In genomic region chr1:34113362-34113761, GRCh38 we compare ENCODE assay signal across 16 cellular contexts. TPM values are rescaled to one million over a fixed set of nuclear protein-coding genes. Genes with fewer than 3 reads are reported as not detected.
DNase-seq lines count a peak whose midpoint lies in the region; ATAC-seq and TF ChIP-seq lines count a peak whose summit lies in the region.
"Had no signal": no experiment of that assay in that cellular context is flagged by ENCODE, and none has a peak within 500 bp of the region (broad histone marks: within the 10 kb centered on the region; RNA-seq: fewer than 3 reads in every experiment).

No MANE protein-coding gene starts in this region.

- H3K9ac ChIP-seq in MM.1S (ENCODE audit: low read length): no peak overlapping the region

- H3K27ac ChIP-seq in hepatocyte (no peak overlapping the region), MM.1S (ENCODE audit: low read length) (no peak overlapping the region)
- H3K27ac ChIP-seq: brain microvascular endothelial cell, gastroesophageal sphincter had no signal

- 54% methylated on average over 2 of the region's 2 CpGs for WGBS in hepatocyte (ENCODE audit: low lambda C conversion rate, missing lambda C conversion rate)

- H3K9me2 ChIP-seq in hepatocyte (replicated peaks; ENCODE audit: insufficient read depth) (no peaks in the 10 kb centered on the region), MM.1S (replicated peaks; ENCODE audit: insufficient read depth, low read length) (no peaks in the 10 kb centered on the region)

- no peaks in the 10 kb centered on the region for H3F3A ChIP-seq in MM.1S (ENCODE audit: insufficient read depth, low read length)

- H3K4me2 ChIP-seq in hepatocyte (no peak overlapping the region), MM.1S (ENCODE audit: low read depth, low read length) (no peak overlapping the region)

- DNase-seq in Right ventricle myocardium superior (peak; percentile 48), left cardiac atrium (no peak), NCI-H774 (lab: John Stamatoyannopoulos, UW) (peak; percentile 19), hepatocyte (ENCODE audit: low spot score) (peak; percentile 18), superior temporal gyrus (ENCODE audit: extremely low spot score) (peak; percentile 43), osteocyte (ENCODE audit: extremely low spot score, unreplicated experiment) (no peak), NCI-H1048 (lab: John Stamatoyannopoulos, UW) (no peak), MM.1S (no peak)
- DNase-seq: natural killer cell; stimulated activated CD4-positive, alpha-beta T cell treated with anti-CD3 and anti-CD28 coated beads, Interleukin-2, amount 100 ng/mL, for 24 hours; stimulated activated CD8-positive, alpha-beta memory T cell treated with anti-CD3 and anti-CD28 coated beads, Interleukin-4, amount 100 ng/mL, for 48 hours had no signal

- H3K27ac Mint-ChIP-seq in osteocyte (ENCODE audit: unreplicated experiment): no peak overlapping the region
- H3K27ac Mint-ChIP-seq: natural killer cell, type B pancreatic cell had no signal

- intact Hi-C loops in Right ventricle myocardium superior (cut with DNase I) (loop anchor here (5.0 to 10.0 kb wide), 5 partner anchors 236 to 631 kb away; no protein-coding TSS in a partner anchor), left cardiac atrium (cut with DNase I) (loop anchor here (5.0 to 10.0 kb wide), 4 partner anchors 231 to 631 kb away; no protein-coding TSS in a partner anchor)

- H2AFZ ChIP-seq in hepatocyte (no peak overlapping the region), MM.1S (ENCODE audit: low read length) (no peak overlapping the region)

- H3K9me3 ChIP-seq in hepatocyte (ENCODE audit: low read depth) (no peaks in the 10 kb centered on the region), MM.1S (replicated peaks; ENCODE audit: insufficient read depth, low read length) (no peaks in the 10 kb centered on the region)

- TF ChIP-seq CTCF in hepatocyte (IDR thresholded peaks at IDR 0.05; ENCODE audit: poor library complexity) (no peak), osteocyte (IDR thresholded peaks at IDR 0.05) (no peak), MM.1S (IDR thresholded peaks at IDR 0.05; ENCODE audit: low read length) (no peak)

- no peaks in the 10 kb centered on the region for H3K4me1 Mint-ChIP-seq in osteocyte (ENCODE audit: unreplicated experiment)
- H3K4me1 Mint-ChIP-seq: natural killer cell had no signal

- peaks cover 45% of the 10 kb centered on the region for H3K9me3 Mint-ChIP-seq in osteocyte (ENCODE audit: unreplicated experiment)

- no peaks in the 10 kb centered on the region for H3K36me3 Mint-ChIP-seq in osteocyte (ENCODE audit: unreplicated experiment)
- H3K36me3 Mint-ChIP-seq: type B pancreatic cell had no signal

- H3K4me1 ChIP-seq in hepatocyte (ENCODE audit: insufficient read depth): no peaks in the 10 kb centered on the region
- no peaks in the 10 kb centered on the region for H3K4me1 ChIP-seq in MM.1S (ENCODE audit: low read length)
- H3K4me1 ChIP-seq: gastroesophageal sphincter had no signal

- H3K79me2 ChIP-seq in hepatocyte (no peaks in the 10 kb centered on the region), MM.1S (ENCODE audit: low read length) (no peaks in the 10 kb centered on the region)

- H3K27me3 Mint-ChIP-seq in osteocyte (ENCODE audit: unreplicated experiment): no peaks in the 10 kb centered on the region

- H3K36me3 ChIP-seq in hepatocyte (replicated peaks; ENCODE audit: insufficient read depth, low read depth): no peaks in the 10 kb centered on the region
- no peaks in the 10 kb centered on the region for H3K36me3 ChIP-seq in MM.1S (replicated peaks; ENCODE audit: insufficient read depth, low read length)
- H3K36me3 ChIP-seq: brain microvascular endothelial cell, gastroesophageal sphincter had no signal

- no peak overlapping the region for H3K4me3 ChIP-seq in hepatocyte
- H3K4me3 ChIP-seq in MM.1S (ENCODE audit: low read length): no peak overlapping the region
- H3K4me3 ChIP-seq: gastroesophageal sphincter had no signal

- H3K27me3 ChIP-seq in hepatocyte: no peaks in the 10 kb centered on the region
- H3K27me3 ChIP-seq in MM.1S (replicated peaks; ENCODE audit: insufficient read depth, low read length): peaks cover 9% of the 10 kb centered on the region; the same call in 1 of the 2 replicates
- H3K27me3 ChIP-seq: brain microvascular endothelial cell had no signal

- peak; percentile 68 for ATAC-seq in Right ventricle myocardium superior (ENCODE audit: poor library complexity)
- ATAC-seq in left cardiac atrium: no peak
- ATAC-seq: gastroesophageal sphincter, natural killer cell had no signal

- H3K4me3 Mint-ChIP-seq in osteocyte (ENCODE audit: unreplicated experiment): no peak overlapping the region
- H3K4me3 Mint-ChIP-seq: natural killer cell, type B pancreatic cell had no signal

- H4K20me1 ChIP-seq in hepatocyte (ENCODE audit: insufficient read depth, poor library complexity, severe bottlenecking) (no peaks in the 10 kb centered on the region), MM.1S (ENCODE audit: insufficient read depth, low read length) (no peaks in the 10 kb centered on the region)

RNA-seq across cellular contexts. Expression of gene CSMD2, which starts 51.7 kb away (rescaled TPM):
- total RNA-seq in Right ventricle myocardium superior (0.40 TPM), left cardiac atrium (under 1 TPM; 0.29 to 0.58 TPM), hepatocyte (0.12 and 0.37 TPM in 2 replicates), osteocyte (not detected in 2 replicates)
- polyA plus RNA-seq in hepatocyte: 0.04 and 0.10 TPM in 2 replicates
- total RNA-seq: activated CD8-positive, alpha-beta memory T cell treated with anti-CD3 and anti-CD28 coated beads for 36 hours; natural killer cell; NCI-H460 had no signal

Comparison
In these comparisons a context has a peak if more than half of its experiments do, and no peak if none do; other contexts are left out.
1. DNase-seq: peak in Right ventricle myocardium superior (single experiment), NCI-H774 (single experiment), hepatocyte (single experiment) and superior temporal gyrus (single experiment); none in left cardiac atrium (single experiment), osteocyte (single experiment), NCI-H1048 (single experiment) and MM.1S (single experiment).